ENCODE assay signal across 22 cellular contexts in the genomic region with DNA sequence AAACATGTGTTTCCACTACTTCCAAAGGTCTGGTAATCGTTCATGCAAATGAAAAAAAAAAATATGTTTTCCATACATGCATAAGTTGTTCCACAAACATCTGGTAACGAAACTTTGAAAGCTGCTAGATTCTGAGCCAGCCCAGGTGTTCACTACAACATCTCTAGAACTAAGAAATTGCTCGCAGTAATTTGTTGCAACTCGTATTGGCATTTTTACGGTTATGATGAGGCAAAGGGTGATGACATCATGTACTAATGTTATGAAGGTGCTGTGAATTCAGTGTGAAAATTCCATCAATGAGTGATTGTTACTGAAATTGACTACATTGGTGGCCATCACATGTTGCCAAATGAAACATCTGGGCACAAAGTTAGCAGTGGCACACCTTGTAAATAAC. TPM values are rescaled to one million over a fixed set of nuclear protein-coding genes. Genes with fewer than 3 reads are reported as not detected.
A peak's percentile ranks its signal among the peaks of the same experiment; 100 is the strongest.
DNase-seq lines count a peak whose midpoint lies in the region; ATAC-seq, FAIRE-seq and TF ChIP-seq lines count a peak whose summit lies in the region.
"Had no signal": no experiment of that assay in that cellular context is flagged by ENCODE, and none has a peak within 500 bp of the region (broad histone marks: within the 10 kb centered on the region; RNA-seq: fewer than 3 reads in every experiment).

No MANE protein-coding gene starts in this region.

- 21% methylated on average over 5 of the region's 5 CpGs for WGBS in HepG2 (ENCODE audit: low lambda C conversion rate)
- 88% methylated on average over 5 of the region's 5 CpGs for WGBS in right lobe of liver (ENCODE audit: insufficient coverage, low coverage, low lambda C conversion rate, missing lambda C conversion rate)

- H3K4me1 ChIP-seq in HepG2 (ENCODE audit: insufficient read depth, low read length) (no peaks in the 10 kb centered on the region), right lobe of liver (no peaks in the 10 kb centered on the region)

- no peaks in the 10 kb centered on the region for H4K20me1 ChIP-seq in HepG2 (ENCODE audit: insufficient read depth, low read length)
- H4K20me1 ChIP-seq: BLaER1 treated with 17β-estradiol and CSF1 and Interleukin-3, amounts not matched to agents 10 nM and 100 nM had no signal

- ATAC-seq in HepG2 (no peak), right lobe of liver (no peak)
- peak; percentile 8 for ATAC-seq in stimulated activated effector memory CD8-positive, alpha-beta T cell treated with anti-CD3 and anti-CD28 coated beads, Interleukin-12 subunit alpha, Interleukin-12 subunit beta, amount 100 ng/mL, for 72 hours
- ATAC-seq: GM23338, HCT116 had no signal

- no peaks in the 10 kb centered on the region for H3K9me3 Mint-ChIP-seq in stimulated activated effector memory CD8-positive, alpha-beta T cell treated with anti-CD3 and anti-CD28 coated beads, Interleukin-12 subunit alpha, Interleukin-12 subunit beta, amount 100 ng/mL, for 72 hours
- H3K9me3 Mint-ChIP-seq: CD4-positive, alpha-beta T cell; GM23338; H9 had no signal

- H3K27ac ChIP-seq in HepG2 (ENCODE audit: extremely low read length, insufficient read depth, low read length) (no peak overlapping the region), right lobe of liver (no peak overlapping the region)
- H3K27ac ChIP-seq: BLaER1 treated with 17β-estradiol and CSF1 and Interleukin-3, amounts not matched to agents 10 nM and 100 nM had no signal

- no peaks in the 10 kb centered on the region for H3K79me2 ChIP-seq in HepG2 (ENCODE audit: insufficient read depth, low read length)

- POLR2A ChIA-PET in HepG2 (lab: Yijun Ruan, JAX), result no interaction called here

- DNase-seq in HepG2 (ENCODE audit: low spot score), result no peak
- no peak for DNase-seq in right lobe of liver
- DNase-seq in NAMALWA (ENCODE audit: low spot score), result peak; percentile 76
- peak; percentile 39 for DNase-seq in epithelial cell of esophagus (ENCODE audit: low read depth)
- no peak for DNase-seq in stimulated activated effector memory CD8-positive, alpha-beta T cell treated with anti-CD3 and anti-CD28 coated beads, Interleukin-12 subunit alpha, Interleukin-12 subunit beta, amount 100 ng/mL, for 72 hours (ENCODE audit: low spot score in 2 of 2)
- no peak for DNase-seq in NCI-H526 treated with DMSO at 0.1 percent for 48 hours (lab: John Stamatoyannopoulos, UW)
- no peak for DNase-seq in A172 (ENCODE audit: low spot score)
- no peak for DNase-seq in midbrain (lab: John Stamatoyannopoulos, UW)
- DNase-seq: BE2C; Calu3; CD4-positive, alpha-beta T cell; COR-L47; DMS53; DMS79 treated with DMSO at 0.1 percent for 48 hours; GF-D8; H9 had no signal

- no TSS peak for BruUV-seq in HepG2 (replicated peaks; lab: Mats Ljungman, UMichigan)

- H3K36me3 Mint-ChIP-seq in stimulated activated effector memory CD8-positive, alpha-beta T cell treated with anti-CD3 and anti-CD28 coated beads, Interleukin-12 subunit alpha, Interleukin-12 subunit beta, amount 100 ng/mL, for 72 hours, result no peaks in the 10 kb centered on the region
- H3K36me3 Mint-ChIP-seq: CD14-positive monocyte had no signal

- no peak overlapping the region for H2AFZ ChIP-seq in HepG2 (ENCODE audit: low read length)
- H2AFZ ChIP-seq: GM23338 had no signal

- TF ChIP-seq CTCF in HepG2 (CRISPR knock-in tag; IDR thresholded peaks at IDR 0.05), result no peak
- TF ChIP-seq CTCF in right lobe of liver (IDR thresholded peaks at IDR 0.05), result no peak
- TF ChIP-seq CTCF in epithelial cell of esophagus (IDR thresholded peaks at IDR 0.05; ENCODE audit: insufficient read depth, low read depth, low read length, missing control alignments), result no peak

- in situ Hi-C loops in HepG2 (cut with HindIII; ENCODE audit: extremely low pct_ligation_motif_present, low pct_unique_long_range_greater_than_20kb), result loop anchor here (25.0 kb wide), 1 partner anchor 421 kb away; no protein-coding TSS in a partner anchor

- CTCF ChIA-PET in HepG2 (lab: Yijun Ruan, JAX; ENCODE audit: low intra/inter-chr PET ratio, low total read pairs), result no interaction called here

- H3K27ac Mint-ChIP-seq in stimulated activated effector memory CD8-positive, alpha-beta T cell treated with anti-CD3 and anti-CD28 coated beads, Interleukin-12 subunit alpha, Interleukin-12 subunit beta, amount 100 ng/mL, for 72 hours, result no peak overlapping the region
- H3K27ac Mint-ChIP-seq: CD14-positive monocyte; CD4-positive, alpha-beta T cell; GM23338; H9 had no signal

- no peak overlapping the region for H3K4me2 ChIP-seq in HepG2 (ENCODE audit: low read depth, low read length)
- H3K4me2 ChIP-seq: BLaER1 treated with 17β-estradiol and CSF1 and Interleukin-3, amounts not matched to agents 10 nM and 100 nM; GM23338 had no signal

- no peak for TF ChIP-seq RAD21 in HepG2 (CRISPR knock-in tag; IDR thresholded peaks at IDR 0.05)

- H3K9me3 ChIP-seq in HepG2 (ENCODE audit: low read length) (no peaks in the 10 kb centered on the region), right lobe of liver (no peaks in the 10 kb centered on the region)
- H3K9me3 ChIP-seq: BE2C had no signal

- TF ChIP-seq EP300 in HepG2 (IDR thresholded peaks at IDR 0.05; ENCODE audit: low read depth in 2 of 2, low read length in 2 of 2), result no peak
- TF ChIP-seq EP300 in HepG2 (CRISPR knock-in tag; IDR thresholded peaks at IDR 0.05; ENCODE audit: borderline replicate concordance), result no peak

- FAIRE-seq in HepG2 (lab: Jason Lieb, UNC), result no peak
- FAIRE-seq: GM12891, GM18507 had no signal

- no peak overlapping the region for H3K9ac ChIP-seq in HepG2 (ENCODE audit: insufficient read depth, low read depth, low read length)
- H3K9ac ChIP-seq: BLaER1 treated with 17β-estradiol and CSF1 and Interleukin-3, amounts not matched to agents 10 nM and 100 nM had no signal

- no peaks in the 10 kb centered on the region for H3K27me3 ChIP-seq in HepG2 (ENCODE audit: control insufficient read depth in 1 of 2, insufficient read depth in 2 of 2, low read length in 2 of 2)
- H3K27me3 ChIP-seq in right lobe of liver, result no peaks in the 10 kb centered on the region
- H3K27me3 ChIP-seq: BE2C; BLaER1 treated with 17β-estradiol and CSF1 and Interleukin-3, amounts not matched to agents 10 nM and 100 nM had no signal

- intact Hi-C loops in HepG2 (cut with micrococcal nuclease; ENCODE audit: unreplicated experiment) (no loop called here), right lobe of liver (cut with DNase I) (no loop called here)

- H3K4me3 ChIP-seq in HepG2 (replicated peaks in 1 of 3; ENCODE audit: insufficient read depth in 1 of 3, low read depth in 2 of 3, low read length in 3 of 3), result no peak overlapping the region
- H3K4me3 ChIP-seq in right lobe of liver, result no peak overlapping the region
- H3K4me3 ChIP-seq in epithelial cell of esophagus (ENCODE audit: low read length), result no peak overlapping the region
- H3K4me3 ChIP-seq: BLaER1 treated with 17β-estradiol and CSF1 and Interleukin-3, amounts not matched to agents 10 nM and 100 nM; GM23338 had no signal

- no peak overlapping the region for H3K4me3 Mint-ChIP-seq in stimulated activated effector memory CD8-positive, alpha-beta T cell treated with anti-CD3 and anti-CD28 coated beads, Interleukin-12 subunit alpha, Interleukin-12 subunit beta, amount 100 ng/mL, for 72 hours
- H3K4me3 Mint-ChIP-seq: CD14-positive monocyte; CD4-positive, alpha-beta T cell; GM23338; H9 had no signal

- no peak for TF ChIP-seq POLR2A in HepG2 (IDR thresholded peaks at IDR 0.05; ENCODE audit: insufficient read depth in 1 of 2, low read depth in 2 of 2, low read length in 2 of 2)
- TF ChIP-seq POLR2A in right lobe of liver (IDR thresholded peaks at IDR 0.05), result no peak

- H3K36me3 ChIP-seq in HepG2 (replicated peaks in 1 of 2; ENCODE audit: control insufficient read depth in 1 of 2, insufficient read depth in 2 of 2, low read length in 2 of 2) (no peaks in the 10 kb centered on the region), right lobe of liver (no peaks in the 10 kb centered on the region)
- H3K36me3 ChIP-seq: BE2C had no signal

- peaks cover 6% of the 10 kb centered on the region for H3K4me1 Mint-ChIP-seq in stimulated activated effector memory CD8-positive, alpha-beta T cell treated with anti-CD3 and anti-CD28 coated beads, Interleukin-12 subunit alpha, Interleukin-12 subunit beta, amount 100 ng/mL, for 72 hours
- H3K4me1 Mint-ChIP-seq: CD14-positive monocyte had no signal

RNA-seq across cellular contexts. Expression of gene CCDC91, which starts 31.9 kb away (rescaled TPM):
- total RNA-seq in HepG2 (2016; rRNA removed; fragmentation: Illumina TruSeq; extraction: Trizol), result 15.8 and 20.6 TPM in 2 replicates
- 88.7 and 93.9 TPM in 2 replicates for total RNA-seq in HepG2 (2016; cell fraction: cytosol; rRNA removed; fragmentation: Illumina TruSeq; extraction: Trizol; ENCODE audit: low read depth)
- 14.9 and 18.0 TPM in 2 replicates for total RNA-seq in HepG2 (2016; cell fraction: insoluble cytoplasmic fraction; rRNA removed; fragmentation: Illumina TruSeq; extraction: Trizol)
- total RNA-seq in HepG2 (2016; cell fraction: membrane; rRNA removed; fragmentation: Illumina TruSeq; extraction: Trizol), result 25.9 and 27.4 TPM in 2 replicates
- 19.4 and 19.8 TPM in 2 replicates for total RNA-seq in HepG2 (2016; cell fraction: nucleus; rRNA removed; fragmentation: Illumina TruSeq; extraction: Trizol)
- polyA plus RNA-seq in HepG2 (2011; rRNA removed), result 7.7 and 9.8 TPM in 2 replicates
- 5.3 and 9.0 TPM in 2 replicates for polyA plus RNA-seq in HepG2 (2011; cell fraction: cytosol; rRNA removed)
- polyA plus RNA-seq in HepG2 (2011; cell fraction: nucleus; rRNA removed), result 5.2 and 5.9 TPM in 2 replicates
- polyA plus RNA-seq in HepG2 (2012), result 9.2 and 10.4 TPM in 2 replicates
- polyA plus RNA-seq in HepG2 (2016; cell fraction: cytosol; fragmentation: Illumina TruSeq; extraction: Trizol; ENCODE audit: low read depth), result 1.3 and 1.9 TPM in 2 replicates
- polyA plus RNA-seq in HepG2 (2016; cell fraction: insoluble cytoplasmic fraction; fragmentation: Illumina TruSeq; extraction: Trizol; ENCODE audit: low read depth), result 16.6 and 16.9 TPM in 2 replicates
- polyA plus RNA-seq in HepG2 (2016; cell fraction: membrane; fragmentation: Illumina TruSeq; extraction: Trizol; ENCODE audit: low read depth), result 3.4 TPM in 2 replicates
- 7.0 and 7.9 TPM in 2 replicates for polyA plus RNA-seq in HepG2 (2016; cell fraction: nucleus; fragmentation: Illumina TruSeq; extraction: Trizol; ENCODE audit: insufficient read depth, low read depth)
- 17.8 and 41.4 TPM in 2 replicates for polyA minus RNA-seq in HepG2 (2011; rRNA and poly(A)+ RNA removed; ENCODE audit: low replicate concordance)
- 12.6 and 19.2 TPM in 2 replicates for polyA minus RNA-seq in HepG2 (2011; cell fraction: cytosol; rRNA and poly(A)+ RNA removed)
- 50.2 and 62.0 TPM in 2 replicates for polyA minus RNA-seq in HepG2 (2011; cell fraction: nucleus; rRNA and poly(A)+ RNA removed)
- total RNA-seq in right lobe of liver, result 10 to 100 TPM; 10.0 to 21.5 (median 13.9) TPM
- total RNA-seq in A172 (2014; rRNA removed; shearing (Covaris generic)), result 18.6 and 21.4 TPM in 2 replicates

Comparison
In these comparisons a context has a peak if more than half of its experiments do, and no peak if none do; other contexts are left out.
1. DNase-seq: peak in NAMALWA (single experiment) and epithelial cell of esophagus (single experiment); none in HepG2 (single experiment), right lobe of liver (0 of 3), stimulated activated effector memory CD8-positive, alpha-beta T cell treated with anti-CD3 and anti-CD28 coated beads, Interleukin-12 subunit alpha, Interleukin-12 subunit beta, amount 100 ng/mL, for 72 hours (0 of 2), NCI-H526 treated with DMSO at 0.1 percent for 48 hours (single experiment), A172 (single experiment) and midbrain (single experiment).